Comparison of ENCODE assay signal across 11 cellular contexts in the genomic region with DNA sequence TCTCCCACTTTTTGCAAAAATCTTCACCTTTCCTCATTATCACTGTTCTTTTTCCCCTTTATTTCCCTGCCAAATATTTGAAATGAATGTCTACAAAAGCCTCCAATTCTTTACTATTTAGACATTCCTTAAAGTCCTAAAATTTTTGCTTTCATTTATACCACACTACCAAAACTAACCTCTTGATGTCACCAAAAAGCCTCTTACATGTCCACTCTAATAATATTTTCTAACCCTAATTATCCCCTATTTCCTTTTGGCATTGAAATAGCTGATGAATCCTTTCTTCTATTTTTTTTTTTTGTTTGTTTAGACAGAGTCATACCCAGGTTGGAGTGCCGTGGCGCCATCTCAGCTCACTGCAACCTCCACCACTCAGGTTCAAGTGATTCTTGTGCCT. TPM values are rescaled to one million over a fixed set of nuclear protein-coding genes. Genes with fewer than 3 reads are reported as not detected.
DNase-seq lines count a peak whose midpoint lies in the region; ATAC-seq, FAIRE-seq and TF ChIP-seq lines count a peak whose summit lies in the region.
"Had no signal": no experiment of that assay in that cellular context is flagged by ENCODE, and none has a peak within 500 bp of the region (broad histone marks: within the 10 kb centered on the region; RNA-seq: fewer than 3 reads in every experiment).

No MANE protein-coding gene starts in this region.

- H4K20me1 ChIP-seq in PC-3 (ENCODE audit: low read length) = no peaks in the 10 kb centered on the region

- H3K27ac Mint-ChIP-seq in activated T-cell treated with anti-CD3 and anti-CD28 coated beads, Interleukin-2, amount 50 U/mL, for 24 hours = no peak overlapping the region

- CTCF ChIA-PET in PC-3 (lab: Charles Lee) = interaction anchor here (0.5 to 1.5 kb wide), 10 partner anchors 39 to 277 kb away, joined by 3 to 16 read pairs (median 4); partner anchors contain the start of gene PURA

- H3K9me3 ChIP-seq in PC-3 (ENCODE audit: low read length) = no peaks in the 10 kb centered on the region
- H3K9me3 ChIP-seq: transverse colon had no signal

- H3K36me3 ChIP-seq in PC-3 (ENCODE audit: low read depth, low read length) = no peaks in the 10 kb centered on the region
- H3K36me3 ChIP-seq: transverse colon had no signal

- H3K27ac ChIP-seq in PC-3 (ENCODE audit: low read length) (no peak overlapping the region), coronary artery (no peak overlapping the region)
- H3K27ac ChIP-seq: transverse colon had no signal

- TF ChIP-seq CTCF in GM13976 (IDR thresholded peaks at IDR 0.05; ENCODE audit: borderline replicate concordance, control extremely low read depth, extremely low read depth, insufficient read depth, missing control alignments) = no peak
- TF ChIP-seq CTCF in PC-3 (conservative IDR thresholded peaks at IDR 0.05; ENCODE audit: low read depth, low read length) = peak; percentile 65
- TF ChIP-seq CTCF in fibroblast of pulmonary artery (IDR thresholded peaks at IDR 0.05; ENCODE audit: low read length, missing control alignments) = peak; percentile 24
- no peak for TF ChIP-seq CTCF in coronary artery (IDR thresholded peaks at IDR 0.05)

- no peak for FAIRE-seq in urothelium cell line (lab: Jason Lieb, UNC)
- FAIRE-seq: endothelial cell of umbilical vein had no signal

- intact Hi-C loops in PC-3 (cut with micrococcal nuclease) = loop anchor here (1.0 to 2.0 kb wide), 3 partner anchors 33 to 82 kb away; no protein-coding TSS in a partner anchor

- H3K4me3 ChIP-seq in PC-3 (ENCODE audit: low read length) (no peak overlapping the region), fibroblast of pulmonary artery (replicated peaks; ENCODE audit: low read depth, low read length) (no peak overlapping the region), coronary artery (no peak overlapping the region)
- H3K4me3 ChIP-seq: transverse colon had no signal

- H3K9ac ChIP-seq in PC-3 (ENCODE audit: low read length) = no peak overlapping the region

- H3F3A ChIP-seq in PC-3 (ENCODE audit: low read length, unreplicated experiment) = no peaks in the 10 kb centered on the region

- H3K9me3 Mint-ChIP-seq in activated T-cell treated with anti-CD3 and anti-CD28 coated beads, Interleukin-2, amount 50 U/mL, for 24 hours = no peaks in the 10 kb centered on the region

- H3K9me2 ChIP-seq in PC-3 (replicated peaks; ENCODE audit: low read length) = no peaks in the 10 kb centered on the region

- H3K36me3 Mint-ChIP-seq in activated T-cell treated with anti-CD3 and anti-CD28 coated beads, Interleukin-2, amount 50 U/mL, for 24 hours (ENCODE audit: low read depth) = no peaks in the 10 kb centered on the region

- DNase-seq in AG08396 (ENCODE audit: low spot score) = peak; percentile 11
- DNase-seq in GM13976 (ENCODE audit: low spot score) = peak; percentile 21
- peak; percentile 45 for DNase-seq in PC-3
- DNase-seq in fibroblast of pulmonary artery (ENCODE audit: low read depth) = peak; percentile 31
- DNase-seq in SHP77 (lab: John Stamatoyannopoulos, UW) = no peak
- DNase-seq in urothelium cell line (ENCODE audit: low spot score) = no peak
- no peak for DNase-seq in coronary artery (ENCODE audit: low spot score)
- DNase-seq in activated T-cell treated with anti-CD3 and anti-CD28 coated beads, Interleukin-2, amount 50 U/mL, for 24 hours = no peak
- DNase-seq: activated naive CD4-positive, alpha-beta T cell treated with Interleukin-2 at 50 U/mL for 16 hours; transverse colon had no signal

- no peaks in the 10 kb centered on the region for H3K4me1 ChIP-seq in PC-3 (ENCODE audit: insufficient read depth, low read length)

- peak overlapping the region; percentile 20; the same call in 1 of the 2 replicates for H3K4me2 ChIP-seq in PC-3 (ENCODE audit: low read length)

- no peak overlapping the region for H2AFZ ChIP-seq in PC-3 (ENCODE audit: low read length)

- POLR2A ChIA-PET in PC-3 (lab: Charles Lee; ENCODE audit: unreplicated experiment) = interaction anchor here (0.6 kb wide), 1 partner anchor 69 kb away, joined by 9 read pairs; no protein-coding TSS in a partner anchor

- H3K4me3 Mint-ChIP-seq in activated T-cell treated with anti-CD3 and anti-CD28 coated beads, Interleukin-2, amount 50 U/mL, for 24 hours = no peak overlapping the region

- H3K4me1 Mint-ChIP-seq in activated T-cell treated with anti-CD3 and anti-CD28 coated beads, Interleukin-2, amount 50 U/mL, for 24 hours (ENCODE audit: low read depth) = no peaks in the 10 kb centered on the region

- H3K27me3 Mint-ChIP-seq in activated T-cell treated with anti-CD3 and anti-CD28 coated beads, Interleukin-2, amount 50 U/mL, for 24 hours = peaks cover 29% of the 10 kb centered on the region

- BruUV-seq in PC-3 (replicated peaks; lab: Mats Ljungman, UMichigan) = no TSS peak

- ATAC-seq in PC-3 = no peak; the same call in 1 of the 2 replicates

- H3K27me3 ChIP-seq in PC-3 (ENCODE audit: low read length) = peaks cover 2% of the 10 kb centered on the region; the same call in 1 of the 2 replicates

- no peaks in the 10 kb centered on the region for H3K79me2 ChIP-seq in PC-3 (ENCODE audit: low read length)

- in situ Hi-C loops in GM13976 (cut with MboI; ENCODE audit: low sequenced_read_pairs, unreplicated experiment) = no loop called here

RNA-seq across cellular contexts. Expression of gene NRG2, which starts 32.3 kb away (rescaled TPM):
- 1.8 and 3.2 TPM in 2 replicates for total RNA-seq in PC-3 (2014; rRNA removed)

RNA-seq across cellular contexts. Expression of gene PURA, which starts 38.5 kb away (rescaled TPM):
- 7.3 and 8.5 TPM in 2 replicates for total RNA-seq in PC-3 (2014; rRNA removed)

RNA-seq across cellular contexts. Expression of gene IGIP, which starts 50.4 kb away (rescaled TPM):
- total RNA-seq in PC-3 (2014; rRNA removed) = 1.3 and 2.1 TPM in 2 replicates

Comparison
In these comparisons a context has a peak if more than half of its experiments do, and no peak if none do; other contexts are left out.
1. DNase-seq: peak in AG08396 (single experiment), GM13976 (single experiment), PC-3 (single experiment) and fibroblast of pulmonary artery (single experiment); none in SHP77 (0 of 2), urothelium cell line (single experiment), coronary artery (single experiment) and activated T-cell treated with anti-CD3 and anti-CD28 coated beads, Interleukin-2, amount 50 U/mL, for 24 hours (single experiment).
2. CTCF ChIP-seq: peak in PC-3 (single experiment) and fibroblast of pulmonary artery (single experiment); none in GM13976 (single experiment) and coronary artery (single experiment).